ENCODE assay signal across 25 cellular contexts in genomic region chr1:52814465-52814864, GRCh38. TPM values are rescaled to one million over a fixed set of nuclear protein-coding genes. Genes with fewer than 3 reads are reported as not detected.
DNase-seq lines count a peak whose midpoint lies in the region; ATAC-seq, FAIRE-seq and TF ChIP-seq lines count a peak whose summit lies in the region.
"Had no signal": no experiment of that assay in that cellular context is flagged by ENCODE, and none has a peak within 500 bp of the region (broad histone marks: within the 10 kb centered on the region; RNA-seq: fewer than 3 reads in every experiment).

No MANE protein-coding gene starts in this region.

- intact Hi-C loops in right lobe of liver (cut with DNase I) = no loop called here

- no peaks in the 10 kb centered on the region for H3K4me1 ChIP-seq in RWPE2 (ENCODE audit: insufficient read depth, poor library complexity, severe bottlenecking)
- H3K4me1 ChIP-seq in right lobe of liver = no peaks in the 10 kb centered on the region
- H3K4me1 ChIP-seq: body of pancreas, neural progenitor cell had no signal

- 47% methylated on average over 2 of the region's 2 CpGs for WGBS in right lobe of liver (ENCODE audit: insufficient coverage, low coverage, low lambda C conversion rate, missing lambda C conversion rate)

- H3K36me3 ChIP-seq in RWPE2 (ENCODE audit: low read depth) (peaks cover 26% of the 10 kb centered on the region), right lobe of liver (peaks cover 0 to 47% (median 19%) of the 10 kb centered on the region in 4 donors)
- H3K36me3 ChIP-seq: neural progenitor cell had no signal

- DNase-seq in EL (peak; percentile 21), RWPE2 (ENCODE audit: low spot score) (no peak), fibroblast of pulmonary artery (ENCODE audit: low read depth) (peak; percentile 11), right lobe of liver (no peak), mucosa of gallbladder (ENCODE audit: low spot score) (no peak), NAMALWA (ENCODE audit: low spot score) (no peak), frontal cortex (ENCODE audit: low spot score in 2 of 2) (no peak), NCI-H345 (lab: John Stamatoyannopoulos, UW) (no peak)
- DNase-seq: activated CD4-positive, alpha-beta T cell treated with anti-CD3 and anti-CD28 coated beads for 4 hours; body of pancreas; DMS153; H7; MG63; NCI-H774; OCI-M1; SHP77 treated with DMSO at 0.1 percent for 48 hours; small intestine; stimulated activated CD4-positive, alpha-beta T cell treated with anti-CD3 and anti-CD28 coated beads, Interleukin-2, amount 100 ng/mL, for 48 hours; stimulated activated naive CD4-positive, alpha-beta T cell treated with Interleukin-2 at 50 U/mL for 16 hours; T-cell had no signal

- no peak for TF ChIP-seq CTCF in RWPE2 (IDR thresholded peaks at IDR 0.05; ENCODE audit: poor library complexity, severe bottlenecking)
- TF ChIP-seq CTCF in fibroblast of pulmonary artery (IDR thresholded peaks at IDR 0.05; ENCODE audit: low read length, missing control alignments) = no peak
- no peak for TF ChIP-seq CTCF in right lobe of liver (IDR thresholded peaks at IDR 0.05)

- no peaks in the 10 kb centered on the region for H3K27me3 ChIP-seq in RWPE2 (ENCODE audit: insufficient read depth, poor library complexity, severe bottlenecking)
- H3K27me3 ChIP-seq in right lobe of liver = no peaks in the 10 kb centered on the region
- H3K27me3 ChIP-seq: body of pancreas, MG63, neural progenitor cell had no signal

- ATAC-seq in RWPE2 (ENCODE audit: low read depth) (peak; percentile 33; the same call in 1 of the 3 replicates), right lobe of liver (peak; percentile 52 to 93 (median 70))
- ATAC-seq: activated T-helper 17 cell treated with anti-CD3 and anti-CD28 coated beads, Interleukin-2, amount 50 U/mL, for 72 hours; body of pancreas; T-cell had no signal

- H3K27ac ChIP-seq in RWPE2 (ENCODE audit: poor library complexity, severe bottlenecking) (no peak overlapping the region), right lobe of liver (no peak overlapping the region)
- H3K27ac ChIP-seq: body of pancreas, C4-2B, neural progenitor cell had no signal

- no peak for FAIRE-seq in frontal cortex (lab: Jason Lieb, UNC)
- FAIRE-seq: small intestine, TTC549 had no signal

- no peak for TF ChIP-seq POLR2A in right lobe of liver (IDR thresholded peaks at IDR 0.05)

- H3K9me3 ChIP-seq in RWPE2 (ENCODE audit: severe bottlenecking) = no peaks in the 10 kb centered on the region
- H3K9me3 ChIP-seq in right lobe of liver = no peaks in the 10 kb centered on the region
- H3K9me3 ChIP-seq: body of pancreas, MG63 had no signal

- H3K4me3 ChIP-seq in RWPE2 (ENCODE audit: severe bottlenecking) = no peak overlapping the region
- no peak overlapping the region for H3K4me3 ChIP-seq in fibroblast of pulmonary artery (replicated peaks; ENCODE audit: low read depth, low read length)
- H3K4me3 ChIP-seq in right lobe of liver = no peak overlapping the region
- H3K4me3 ChIP-seq: body of pancreas, MG63, neural progenitor cell had no signal

RNA-seq across cellular contexts. Expression of gene ZYG11A, which starts 28.1 kb away (rescaled TPM):
- total RNA-seq in right lobe of liver = 1 to 10 TPM in 3 of 6 experiments, under 1 TPM in 3; 0.22 to 1.5 (median 1.0) TPM
- 0.09 TPM for total RNA-seq in mucosa of gallbladder
- 0.41 TPM for total RNA-seq in frontal cortex
- total RNA-seq: body of pancreas, progenitor cell of endocrine pancreas had no signal

Comparison
In these comparisons a context has a peak if more than half of its experiments do, and no peak if none do; other contexts are left out.
1. DNase-seq: peak in EL (single experiment) and fibroblast of pulmonary artery (single experiment); none in RWPE2 (single experiment), right lobe of liver (0 of 3), mucosa of gallbladder (single experiment), NAMALWA (single experiment), frontal cortex (0 of 2) and NCI-H345 (single experiment).